15 cellular contexts compared by ENCODE assay signal in genomic region chr5:139817362-139817761, GRCh38. TPM values are rescaled to one million over a fixed set of nuclear protein-coding genes. Genes with fewer than 3 reads are reported as not detected.
DNase-seq lines count a peak whose midpoint lies in the region; ATAC-seq and TF ChIP-seq lines count a peak whose summit lies in the region.
"Had no signal": no experiment of that assay in that cellular context is flagged by ENCODE, and none has a peak within 500 bp of the region (broad histone marks: within the 10 kb centered on the region; RNA-seq: fewer than 3 reads in every experiment).

No MANE protein-coding gene starts in this region.

- no peak overlapping the region for H3K9ac ChIP-seq in SK-N-SH

- peaks cover 0 to 12% (median 0%) of the 10 kb centered on the region in 12 donors for H3K9me3 ChIP-seq in heart left ventricle
- H3K9me3 ChIP-seq in RWPE2 (ENCODE audit: severe bottlenecking), result peaks cover 4% of the 10 kb centered on the region
- no peaks in the 10 kb centered on the region for H3K9me3 ChIP-seq in osteoblast (ENCODE audit: low read depth, low read length)
- H3K9me3 ChIP-seq in SK-N-SH, result 0 out of 2 replicates have a peak, but pooled peaks cover 5% of the 10 kb centered on the region
- H3K9me3 ChIP-seq in transverse colon, result no peaks in the 10 kb centered on the region

- no peak overlapping the region for H3K4me3 ChIP-seq in heart left ventricle
- H3K4me3 ChIP-seq in RWPE2 (ENCODE audit: severe bottlenecking), result no peak overlapping the region
- no peak overlapping the region for H3K4me3 ChIP-seq in osteoblast (ENCODE audit: insufficient read depth, low read length)
- no peak overlapping the region for H3K4me3 ChIP-seq in SK-N-SH (ENCODE audit: low read depth in 2 of 2, low read length in 1 of 2)
- H3K4me3 ChIP-seq in transverse colon, result no peak overlapping the region

- 78 to 89% (median 86%) methylated on average over 7 to 8 of the region's 8 CpGs for WGBS in heart left ventricle, 4 donors
- WGBS in SK-N-SH (ENCODE audit: low lambda C conversion rate), result 52% methylated on average over 7 of the region's 8 CpGs
- 80 to 90% methylated on average over 1 to 8 of the region's 8 CpGs for WGBS in transverse colon (ENCODE audit: low coverage in 1 of 2), 2 donors

- intact Hi-C loops in Right ventricle myocardium superior (cut with DNase I), result no loop called here
- intact Hi-C loops in heart left ventricle (cut with DNase I), result no loop called here
- intact Hi-C loops in transverse colon (cut with DNase I; ENCODE audit: low total_unique reads), result no loop called here

- H3K4me2 ChIP-seq in osteoblast (ENCODE audit: insufficient read depth, low read length) (no peak overlapping the region), SK-N-SH (no peak overlapping the region)

- TF ChIP-seq EP300 in SK-N-SH (IDR thresholded peaks at IDR 0.05; ENCODE audit: borderline replicate concordance in 1 of 2, low read depth in 1 of 2, low read length in 1 of 2) (no peak), transverse colon (IDR thresholded peaks at IDR 0.05; ENCODE audit: low read depth) (no peak)

- no peaks in the 10 kb centered on the region for H3K27me3 ChIP-seq in heart left ventricle
- H3K27me3 ChIP-seq in RWPE2 (ENCODE audit: insufficient read depth, poor library complexity, severe bottlenecking), result peaks cover 8% of the 10 kb centered on the region
- H3K27me3 ChIP-seq in osteoblast (ENCODE audit: insufficient read depth, low read length), result no peaks in the 10 kb centered on the region
- peaks cover 4% of the 10 kb centered on the region; the same call in 1 of the 2 replicates for H3K27me3 ChIP-seq in SK-N-SH (ENCODE audit: insufficient read depth)
- H3K27me3 ChIP-seq in transverse colon, result no peaks in the 10 kb centered on the region

- DNase-seq in Right ventricle myocardium superior, result peak; percentile 10
- DNase-seq in heart left ventricle, result no peak
- peak; percentile 37 for DNase-seq in RWPE2 (ENCODE audit: low spot score)
- DNase-seq in osteoblast (ENCODE audit: insufficient read length, low spot score, missing footprints), result peak; percentile 47
- no peak for DNase-seq in SIG-M5 (lab: John Stamatoyannopoulos, UW)
- DNase-seq in SK-N-SH, result no peak
- DNase-seq in transverse colon, result no peak
- DNase-seq: ACHN; C1 segment of cervical spinal cord; CD8-positive, alpha-beta T cell; COR-L47; DMS153; GF-D8; GOT3; H9 had no signal

- no peaks in the 10 kb centered on the region for H3K9me2 ChIP-seq in SK-N-SH

- H2AFZ ChIP-seq in osteoblast (ENCODE audit: low read length) (no peak overlapping the region), SK-N-SH (ENCODE audit: low read depth) (no peak overlapping the region)

- H3K79me2 ChIP-seq in osteoblast (ENCODE audit: insufficient read depth, low read length) (no peaks in the 10 kb centered on the region), SK-N-SH (ENCODE audit: insufficient read depth) (no peaks in the 10 kb centered on the region)

- CTCF ChIA-PET in SK-N-SH (lab: Yijun Ruan, JAX), result interaction anchor here (1.0 kb wide), 1 partner anchor 152 kb away, joined by 4 read pairs; no protein-coding TSS in a partner anchor

- in situ Hi-C loops in transverse colon (cut with MboI; ENCODE audit: low pct_ligation_motif_present in 1 of 4, low pct_unique_long_range_greater_than_20kb in 1 of 4, low sequenced_read_pairs in 3 of 4), result no loop called here

- no peak for TF ChIP-seq POLR2A in heart left ventricle (IDR thresholded peaks at IDR 0.05)
- no peak for TF ChIP-seq POLR2A in transverse colon (IDR thresholded peaks at IDR 0.05)

- H3K36me3 ChIP-seq in heart left ventricle (no peaks in the 10 kb centered on the region), RWPE2 (ENCODE audit: low read depth) (no peaks in the 10 kb centered on the region), osteoblast (ENCODE audit: insufficient read depth, low read length) (no peaks in the 10 kb centered on the region), SK-N-SH (replicated peaks in 1 of 2; ENCODE audit: control insufficient read depth in 1 of 2, insufficient read depth in 2 of 2, low read length in 1 of 2) (no peaks in the 10 kb centered on the region), transverse colon (no peaks in the 10 kb centered on the region)

- H3K27ac ChIP-seq in heart left ventricle (no peak overlapping the region), RWPE2 (ENCODE audit: poor library complexity, severe bottlenecking) (no peak overlapping the region), osteoblast (ENCODE audit: low read depth, low read length) (no peak overlapping the region), SK-N-SH (ENCODE audit: low read depth in 2 of 2, low read length in 1 of 2) (no peak overlapping the region), transverse colon (no peak overlapping the region)

- ATAC-seq in Right ventricle myocardium superior (ENCODE audit: poor library complexity), result no peak
- no peak for ATAC-seq in heart left ventricle
- no peak for ATAC-seq in RWPE2 (ENCODE audit: low read depth)
- ATAC-seq: CD8-positive, alpha-beta T cell had no signal

- POLR2A ChIA-PET in SK-N-SH (lab: Yijun Ruan, JAX), result no interaction called here

- H4K20me1 ChIP-seq in osteoblast (ENCODE audit: insufficient read depth, low read length) (no peaks in the 10 kb centered on the region), SK-N-SH (ENCODE audit: insufficient read depth) (no peaks in the 10 kb centered on the region)

- no peak for TF ChIP-seq CTCF in heart left ventricle (IDR thresholded peaks at IDR 0.05)
- TF ChIP-seq CTCF in RWPE2 (IDR thresholded peaks at IDR 0.05; ENCODE audit: poor library complexity, severe bottlenecking), result no peak
- no peak for TF ChIP-seq CTCF in osteoblast (IDR thresholded peaks at IDR 0.05; ENCODE audit: extremely low read depth, low read depth, low read length)
- TF ChIP-seq CTCF in SK-N-SH (IDR thresholded peaks at IDR 0.05), result no peak
- no peak for TF ChIP-seq CTCF in transverse colon (IDR thresholded peaks at IDR 0.05)

- H3K4me1 ChIP-seq in heart left ventricle, result no peaks in the 10 kb centered on the region
- no peaks in the 10 kb centered on the region for H3K4me1 ChIP-seq in RWPE2 (ENCODE audit: insufficient read depth, poor library complexity, severe bottlenecking)
- no peaks in the 10 kb centered on the region for H3K4me1 ChIP-seq in osteoblast (ENCODE audit: insufficient read depth, low read length)
- peaks cover 0 to 4% of the 10 kb centered on the region in 2 experiments; a peak in 1 of 4 replicates for H3K4me1 ChIP-seq in SK-N-SH (ENCODE audit: control insufficient read depth in 1 of 2, insufficient read depth in 2 of 2, low read depth in 1 of 2, low read length in 1 of 2)
- no peaks in the 10 kb centered on the region for H3K4me1 ChIP-seq in transverse colon

- no peak for TF ChIP-seq RAD21 in SK-N-SH (IDR thresholded peaks at IDR 0.05; ENCODE audit: low read length)

- peaks cover 3% of the 10 kb centered on the region for H3F3A ChIP-seq in SK-N-SH (replicated peaks; ENCODE audit: insufficient read depth)

TF ChIP-seq in SK-N-SH, 30 proteins besides CTCF, POLR2A, EP300 and RAD21:
- TF ChIP-seq JUND (IDR thresholded peaks at IDR 0.05) (no peak), FOXJ3 (CRISPR knock-in tag; IDR thresholded peaks at IDR 0.05) (no peak), IRF3 (IDR thresholded peaks at IDR 0.05; ENCODE audit: low read depth, low read length) (no peak), RCOR1 (IDR thresholded peaks at IDR 0.05; ENCODE audit: low read length) (no peak), REST (IDR thresholded peaks at IDR 0.05; ENCODE audit: low read depth, low read length) (no peak), GABPA (IDR thresholded peaks at IDR 0.05; ENCODE audit: low read depth) (no peak)

RNA-seq across cellular contexts. Expression of gene PSD2, which starts 21.8 kb away (rescaled TPM):
- not detected for total RNA-seq in Right ventricle myocardium superior
- under 1 TPM in 2 of 9 donors, not detected in 7; 0.04 to 0.11 TPM for total RNA-seq in heart left ventricle
- polyA plus RNA-seq in heart left ventricle, result under 1 TPM in 1 of 2 donors, not detected in 1; 0.04 TPM
- total RNA-seq in osteoblast, result 0.29 and 0.36 TPM in 2 replicates
- polyA plus RNA-seq in SK-N-SH (2012; rRNA removed), result 0.15 TPM in 2 replicates
- 0.09 and 0.13 TPM in 2 replicates for polyA plus RNA-seq in SK-N-SH (2012; cell fraction: cytosol; rRNA removed)
- polyA plus RNA-seq in SK-N-SH (2012; cell fraction: nucleus; rRNA removed), result 0.62 and 0.63 TPM in 2 replicates
- under 1 TPM in 1 of 4 donors, not detected in 3; 0.16 TPM for total RNA-seq in transverse colon

Comparison
In these comparisons a context has a peak if more than half of its experiments do, and no peak if none do; other contexts are left out.
1. DNase-seq: peak in Right ventricle myocardium superior (single experiment), RWPE2 (single experiment) and osteoblast (single experiment); none in heart left ventricle (0 of 5), SIG-M5 (single experiment), SK-N-SH (single experiment) and transverse colon (single experiment).